Comparison of ENCODE assay signal across 8 cellular contexts in the genomic region with DNA sequence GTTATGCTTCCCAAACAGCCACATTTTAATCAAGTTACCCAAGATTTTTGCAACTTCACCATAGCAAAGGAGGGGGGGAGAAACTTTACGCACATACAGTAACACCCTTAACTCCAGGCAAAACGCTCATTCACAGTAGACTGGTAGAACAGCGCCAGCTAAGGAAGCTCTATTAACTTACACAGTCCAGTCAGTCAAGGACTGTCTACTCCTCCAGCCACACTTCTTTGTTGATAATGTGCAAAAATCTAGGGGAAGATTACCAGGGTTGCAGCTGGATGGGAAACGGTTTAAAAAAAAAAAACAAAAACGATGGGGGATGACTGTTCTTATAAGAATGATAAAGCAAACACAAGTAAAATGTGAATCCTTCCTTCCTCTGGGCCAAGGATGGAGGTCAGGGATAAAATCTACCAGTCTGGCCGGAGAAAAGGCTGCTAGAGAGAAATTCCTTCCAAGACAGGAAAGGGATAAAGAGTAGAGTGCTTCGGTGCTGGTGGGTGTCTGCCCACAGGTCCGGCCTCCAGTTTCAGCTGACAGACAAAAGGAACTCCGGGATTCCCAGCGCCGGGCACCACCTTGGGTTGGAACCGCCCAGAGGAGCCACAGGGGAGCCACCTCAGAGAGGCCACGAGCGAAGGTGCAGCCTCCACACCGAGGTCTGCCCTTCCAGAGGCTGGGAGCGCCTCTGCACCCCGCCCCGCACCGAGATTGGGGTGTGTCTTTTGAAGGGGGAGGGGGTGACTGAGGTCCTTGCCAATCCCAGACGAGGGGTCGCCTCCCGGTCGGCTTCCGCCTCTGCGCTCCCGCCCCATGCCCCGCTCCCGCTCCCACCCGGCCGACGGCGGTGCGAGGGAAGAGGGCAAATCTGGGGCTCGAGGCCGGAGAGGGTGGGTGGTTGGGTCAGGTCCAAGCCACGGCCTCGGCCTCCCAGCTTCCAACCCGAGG. TPM values are rescaled to one million over a fixed set of nuclear protein-coding genes. Genes with fewer than 3 reads are reported as not detected.
DNase-seq lines count a peak whose midpoint lies in the region; ATAC-seq lines count a peak whose summit lies in the region.

No MANE protein-coding gene starts in this region.

- peak; percentile 32 for ATAC-seq in HG03196 (IDR thresholded peaks at IDR 0.05; ENCODE audit: unreplicated experiment)
- peak in 1 of 2 donors; percentile 41 for ATAC-seq in activated naive CD4-positive, alpha-beta T cell treated with anti-CD3 and anti-CD28 coated beads, Interleukin-2, amount 50 U/mL, for 72 hours
- peak; percentile 64 for ATAC-seq in Right ventricle myocardium inferior

- H3K27ac Mint-ChIP-seq in activated naive CD4-positive, alpha-beta T cell treated with anti-CD3 and anti-CD28 coated beads, Interleukin-2, amount 50 U/mL, for 72 hours: peak overlapping the region in 1 of 2 donors; percentile 77

- no peaks in the 10 kb centered on the region for H3K9me3 Mint-ChIP-seq in activated naive CD4-positive, alpha-beta T cell treated with anti-CD3 and anti-CD28 coated beads, Interleukin-2, amount 50 U/mL, for 72 hours

- peak; percentile 15 for DNase-seq in DMS 273 treated with DMSO at 0.1 percent for 48 hours (lab: John Stamatoyannopoulos, UW)
- peak; percentile 1 for DNase-seq in GM19240 (ENCODE audit: insufficient read length, low spot score)
- DNase-seq in NCI-H446 (lab: John Stamatoyannopoulos, UW): peak; percentile 26 to 53
- peak; percentile 10 to 57 for DNase-seq in activated naive CD4-positive, alpha-beta T cell treated with anti-CD3 and anti-CD28 coated beads, Interleukin-2, amount 50 U/mL, for 72 hours (ENCODE audit: low spot score in 2 of 2)
- peak; percentile 66 for DNase-seq in Right ventricle myocardium inferior (ENCODE audit: missing footprints)
- DNase-seq in occipital lobe (lab: John Stamatoyannopoulos, UW): peak; percentile 28
- no peak for DNase-seq in OCI-M2 (lab: John Stamatoyannopoulos, UW; ENCODE audit: unreplicated experiment)

- intact Hi-C loops in Right ventricle myocardium inferior (cut with DNase I): loop anchor here (5.0 to 10.0 kb wide), 2 partner anchors 226 to 377 kb away; no protein-coding TSS in a partner anchor

- no peaks in the 10 kb centered on the region for H3K36me3 Mint-ChIP-seq in activated naive CD4-positive, alpha-beta T cell treated with anti-CD3 and anti-CD28 coated beads, Interleukin-2, amount 50 U/mL, for 72 hours

RNA-seq across cellular contexts. Expression of gene ANKRD50, which starts 0.8 kb away (rescaled TPM):
- 1 to 10 TPM in 1 of 2 donors, under 1 TPM in 1; 0.51 to 2.4 TPM for total RNA-seq in activated naive CD4-positive, alpha-beta T cell treated with anti-CD3 and anti-CD28 coated beads, Interleukin-2, amount 50 U/mL, for 72 hours
- 6.5 TPM for total RNA-seq in Right ventricle myocardium inferior
- 114 TPM for total RNA-seq in occipital lobe

Comparison
In these comparisons a context has a peak if more than half of its experiments do, and no peak if none do; other contexts are left out.
1. RNA of gene ANKRD50, which starts 0.8 kb away (total RNA-seq): 114 TPM in occipital lobe (single experiment); 6.5 TPM in Right ventricle myocardium inferior (single experiment) and 0.51 to 2.4 TPM in activated naive CD4-positive, alpha-beta T cell treated with anti-CD3 and anti-CD28 coated beads, Interleukin-2, amount 50 U/mL, for 72 hours; every median in the first group is over 10 times any median in the second.